In the genomic region with DNA sequence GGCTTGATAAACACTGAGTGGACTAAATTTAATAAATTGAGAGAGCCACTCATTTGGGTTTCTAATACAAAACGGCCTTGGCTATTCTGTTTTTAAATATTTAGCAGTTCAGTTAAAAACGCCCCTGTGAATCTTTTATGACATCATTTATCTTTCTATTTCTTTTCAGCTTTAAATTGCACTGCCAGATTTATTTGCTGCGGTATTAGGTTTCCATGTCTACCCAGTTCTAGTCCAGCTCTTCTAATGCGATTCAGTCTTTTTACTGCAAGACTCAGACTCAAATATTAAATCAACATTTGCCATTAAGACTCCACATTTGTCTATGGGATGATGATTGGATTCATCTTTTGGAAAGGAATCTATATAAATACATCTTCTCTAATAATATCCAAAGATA, we compare ENCODE assay signal across 33 cellular contexts.
"Had no signal": no experiment of that assay in that cellular context is flagged by ENCODE, and none has a peak within 500 bp of the region (broad histone marks: within the 10 kb centered on the region; RNA-seq: fewer than 3 reads in every experiment).

No MANE protein-coding gene starts in this region.

- H3K4me3 Mint-ChIP-seq: activated B cell treated with CpG ODN at 0.5 μM for 24 hours; activated CD4-positive, alpha-beta memory T cell treated with anti-CD3 and anti-CD28 coated beads for 36 hours; activated CD4-positive, alpha-beta T cell treated with anti-CD3 and anti-CD28 coated beads, Interleukin-2, amount 10 ng/mL, durations not matched to agents 24 days and 14 days; activated CD8-positive, alpha-beta T cell treated with anti-CD3 and anti-CD28 coated beads for 36 hours; activated naive CD4-positive, alpha-beta T cell treated with anti-CD3 and anti-CD28 coated beads for 36 hours; activated naive CD8-positive, alpha-beta T cell treated with anti-CD3 and anti-CD28 coated beads for 36 hours; activated T-cell treated with anti-CD3 and anti-CD28 coated beads, Interleukin-2, amount 50 U/mL, for 4 hours; activated T-cell treated with anti-CD3 and anti-CD28 coated beads, Interleukin-2, amount 50 U/mL, for 72 hours; activated T-helper 1 cell treated with anti-CD3 and anti-CD28 coated beads, Interleukin-12 subunit alpha, Interleukin-12 subunit beta, Interleukin-2, Interleukin-4 antibody, amounts not matched to agents 30 ng/mL and 10 ng/mL and 1 ng/mL, durations not matched to agents 14 hours and 24 hours and 36 hours; activated T-helper 17 cell treated with anti-CD3 and anti-CD28 coated beads, Interleukin-2, amount 50 U/mL, for 72 hours; T-helper 1 cell treated with Interleukin-12 subunit alpha and Interleukin-12 subunit beta and Interleukin-4 antibody, amounts not matched to agents 30 μg/mL and 1 μg/mL, for 36 hours; T-helper 2 cell treated with Interferon-gamma antibody and Interleukin-4, amounts not matched to agents 5 μg/mL and 100 μg/mL, for 36 hours had no signal

- H3K27ac Mint-ChIP-seq: activated B cell treated with CpG ODN at 0.5 μM for 24 hours; activated CD4-positive, alpha-beta memory T cell treated with anti-CD3 and anti-CD28 coated beads for 36 hours; activated CD4-positive, alpha-beta T cell treated with anti-CD3 and anti-CD28 coated beads, Interleukin-2, amount 10 ng/mL, durations not matched to agents 24 days and 14 days; activated CD8-positive, alpha-beta T cell treated with anti-CD3 and anti-CD28 coated beads for 36 hours; activated naive CD4-positive, alpha-beta T cell treated with anti-CD3 and anti-CD28 coated beads for 36 hours; activated naive CD4-positive, alpha-beta T cell treated with anti-CD3 and anti-CD28 coated beads, Interleukin-2, amount 50 U/mL, for 72 hours; activated naive CD8-positive, alpha-beta T cell treated with anti-CD3 and anti-CD28 coated beads for 36 hours; activated T-cell treated with anti-CD3 and anti-CD28 coated beads, Interleukin-2, amount 50 U/mL, for 72 hours; activated T-helper 1 cell treated with anti-CD3 and anti-CD28 coated beads, Interleukin-12 subunit alpha, Interleukin-12 subunit beta, Interleukin-2, Interleukin-4 antibody, amounts not matched to agents 30 ng/mL and 10 ng/mL and 1 ng/mL, durations not matched to agents 14 hours and 24 hours and 36 hours; activated T-helper 17 cell treated with anti-CD3 and anti-CD28 coated beads, Interleukin-2, amount 50 U/mL, for 72 hours; T-helper 1 cell treated with Interleukin-12 subunit alpha and Interleukin-12 subunit beta and Interleukin-4 antibody, amounts not matched to agents 30 μg/mL and 1 μg/mL, for 36 hours; T-helper 2 cell treated with Interferon-gamma antibody and Interleukin-4, amounts not matched to agents 5 μg/mL and 100 μg/mL, for 36 hours had no signal

- H3K36me3 Mint-ChIP-seq: activated CD4-positive, alpha-beta memory T cell treated with anti-CD3 and anti-CD28 coated beads for 36 hours; activated naive CD4-positive, alpha-beta T cell treated with anti-CD3 and anti-CD28 coated beads, Interleukin-2, amount 50 U/mL, for 72 hours; activated naive CD8-positive, alpha-beta T cell treated with anti-CD3 and anti-CD28 coated beads for 36 hours had no signal

- H3K4me1 Mint-ChIP-seq: activated B cell treated with CpG ODN at 0.5 μM for 24 hours; activated CD4-positive, alpha-beta T cell treated with anti-CD3 and anti-CD28 coated beads, Interleukin-2, amount 10 ng/mL, durations not matched to agents 24 days and 14 days; activated naive CD8-positive, alpha-beta T cell treated with anti-CD3 and anti-CD28 coated beads for 36 hours; activated T-helper 17 cell treated with anti-CD3 and anti-CD28 coated beads, Interleukin-2, amount 50 U/mL, for 72 hours had no signal

- H3K27me3 Mint-ChIP-seq: activated B cell treated with CpG ODN at 0.5 μM for 24 hours; activated CD4-positive, alpha-beta memory T cell treated with anti-CD3 and anti-CD28 coated beads for 36 hours; activated CD4-positive, alpha-beta T cell treated with anti-CD3 and anti-CD28 coated beads, Interleukin-2, amount 10 ng/mL, durations not matched to agents 24 days and 14 days; activated CD8-positive, alpha-beta T cell treated with anti-CD3 and anti-CD28 coated beads for 36 hours; activated naive CD8-positive, alpha-beta T cell treated with anti-CD3 and anti-CD28 coated beads for 36 hours; activated T-helper 17 cell treated with anti-CD3 and anti-CD28 coated beads, Interleukin-2, amount 50 U/mL, for 72 hours had no signal

- H3K9me3 Mint-ChIP-seq: activated CD4-positive, alpha-beta T cell treated with anti-CD3 and anti-CD28 coated beads, Interleukin-2, amount 10 ng/mL, durations not matched to agents 24 days and 14 days; activated CD8-positive, alpha-beta T cell treated with anti-CD3 and anti-CD28 coated beads for 36 hours; activated naive CD8-positive, alpha-beta T cell treated with anti-CD3 and anti-CD28 coated beads for 36 hours; activated T-helper 1 cell treated with anti-CD3 and anti-CD28 coated beads, Interleukin-12 subunit alpha, Interleukin-12 subunit beta, Interleukin-2, Interleukin-4 antibody, amounts not matched to agents 30 ng/mL and 10 ng/mL and 1 ng/mL, durations not matched to agents 14 hours and 24 hours and 36 hours; T-helper 1 cell treated with Interleukin-12 subunit alpha and Interleukin-12 subunit beta and Interleukin-4 antibody, amounts not matched to agents 30 μg/mL and 1 μg/mL, for 36 hours had no signal

- DNase-seq: activated B cell treated with CpG ODN at 0.5 μM for 24 hours; activated CD4-positive, alpha-beta memory T cell treated with anti-CD3 and anti-CD28 coated beads for 36 hours; activated CD4-positive, alpha-beta T cell treated with anti-CD3 and anti-CD28 coated beads for 4 hours; activated CD4-positive, alpha-beta T cell treated with anti-CD3 and anti-CD28 coated beads, Interleukin-2, amount 10 ng/mL, durations not matched to agents 24 days and 14 days; activated CD4-positive, alpha-beta T cell treated with anti-CD3 and anti-CD28 coated beads, Interleukin-2, amount 50 U/mL, for 1 hour; activated CD4-positive, alpha-beta T cell treated with anti-CD3 and anti-CD28 coated beads, Interleukin-2, amount 50 U/mL, for 4 hours; activated CD4-positive, CD25-positive, alpha-beta regulatory T cell treated with anti-CD3 and anti-CD28 coated beads, Interleukin-2, amount 50 U/mL, for 72 hours; activated CD8-positive, alpha-beta memory T cell treated with anti-CD3 and anti-CD28 coated beads, Interleukin-2, amount 50 U/mL, for 4 hours; activated CD8-positive, alpha-beta T cell treated with anti-CD3 and anti-CD28 coated beads for 36 hours; activated effector memory CD4-positive, alpha-beta T cell treated with anti-CD3 and anti-CD28 coated beads, Interleukin-2, amount 50 U/mL, for 16 hours; activated gamma-delta T cell treated with Interleukin-2 at 50 U/mL for 16 hours; activated naive CD4-positive, alpha-beta T cell; activated naive CD4-positive, alpha-beta T cell treated with anti-CD3 and anti-CD28 coated beads for 36 hours; activated naive CD4-positive, alpha-beta T cell treated with anti-CD3 and anti-CD28 coated beads, Interleukin-2, amount 50 U/mL, for 16 hours; activated naive CD8-positive, alpha-beta T cell treated with anti-CD3 and anti-CD28 coated beads for 36 hours; activated T-cell treated with anti-CD3 and anti-CD28 coated beads for 4 hours; activated T-cell treated with anti-CD3 and anti-CD28 coated beads, Interleukin-2, amount 50 U/mL, for 1 hour; activated T-cell treated with anti-CD3 and anti-CD28 coated beads, Interleukin-2, amount 50 U/mL, for 4 hours; activated T-cell treated with anti-CD3 and anti-CD28 coated beads, Interleukin-2, amount 50 U/mL, for 72 hours; adrenal gland; amniotic stem cell; aorta; body of pancreas; brain microvascular endothelial cell; central memory CD4-positive, alpha-beta T cell; T-helper 1 cell; T-helper 2 cell; T-helper 9 cell had no signal
